2 cellular contexts compared by ENCODE assay signal in the genomic region with DNA sequence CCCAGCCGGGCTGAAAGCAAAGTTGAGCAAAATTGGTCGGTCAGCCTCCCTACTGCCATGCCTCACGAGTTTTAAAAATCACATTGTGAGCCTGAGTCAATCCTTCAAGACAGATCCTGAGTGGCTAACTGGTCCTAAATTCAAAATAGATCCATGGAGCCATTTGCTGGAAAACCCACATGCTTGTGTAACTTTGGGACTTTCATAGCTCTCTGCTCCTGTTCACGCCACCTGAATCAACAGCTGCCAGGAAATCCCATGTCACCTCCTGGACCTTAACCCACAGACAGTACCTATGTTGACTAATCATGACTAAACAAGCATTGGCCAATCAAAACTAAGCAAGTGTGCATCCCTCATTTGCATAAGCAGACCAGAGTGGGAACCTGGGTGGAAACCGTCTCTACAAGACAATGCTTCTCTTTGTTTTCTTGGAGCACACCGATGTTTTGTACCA.
TF ChIP-seq lines count a peak whose summit lies in the region.

No MANE protein-coding gene starts in this region.

TF ChIP-seq in K562, 482 proteins besides CTCF, POLR2A, EP300 and RAD21 (continued from another document):
- TF ChIP-seq, protein P1, sequence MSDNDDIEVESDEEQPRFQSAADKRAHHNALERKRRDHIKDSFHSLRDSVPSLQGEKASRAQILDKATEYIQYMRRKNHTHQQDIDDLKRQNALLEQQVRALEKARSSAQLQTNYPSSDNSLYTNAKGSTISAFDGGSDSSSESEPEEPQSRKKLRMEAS (CRISPR knock-in tag; IDR thresholded peaks at IDR 0.05), result no peak
- TF ChIP-seq ZZZ3 (IDR thresholded peaks at IDR 0.05) (no peak), PHTF2 (CRISPR knock-in tag; IDR thresholded peaks at IDR 0.05) (no peak)
- TF ChIP-seq, protein P2, sequence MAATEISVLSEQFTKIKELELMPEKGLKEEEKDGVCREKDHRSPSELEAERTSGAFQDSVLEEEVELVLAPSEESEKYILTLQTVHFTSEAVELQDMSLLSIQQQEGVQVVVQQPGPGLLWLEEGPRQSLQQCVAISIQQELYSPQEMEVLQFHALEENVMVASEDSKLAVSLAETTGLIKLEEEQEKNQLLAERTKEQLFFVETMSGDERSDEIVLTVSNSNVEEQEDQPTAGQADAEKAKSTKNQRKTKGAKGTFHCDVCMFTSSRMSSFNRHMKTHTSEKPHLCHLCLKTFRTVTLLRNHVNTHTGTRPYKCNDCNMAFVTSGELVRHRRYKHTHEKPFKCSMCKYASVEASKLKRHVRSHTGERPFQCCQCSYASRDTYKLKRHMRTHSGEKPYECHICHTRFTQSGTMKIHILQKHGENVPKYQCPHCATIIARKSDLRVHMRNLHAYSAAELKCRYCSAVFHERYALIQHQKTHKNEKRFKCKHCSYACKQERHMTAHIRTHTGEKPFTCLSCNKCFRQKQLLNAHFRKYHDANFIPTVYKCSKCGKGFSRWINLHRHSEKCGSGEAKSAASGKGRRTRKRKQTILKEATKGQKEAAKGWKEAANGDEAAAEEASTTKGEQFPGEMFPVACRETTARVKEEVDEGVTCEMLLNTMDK (IDR thresholded peaks at IDR 0.05; ENCODE audit: borderline replicate concordance, insufficient read depth, low read depth, low read length, poor library complexity, severe bottlenecking), result no peak

TF ChIP-seq in liver, 16 proteins besides CTCF, POLR2A, EP300 and RAD21 (continued from another document):
- TF ChIP-seq SP1 (IDR thresholded peaks at IDR 0.05) (peak; percentile 98), FOXA1 (IDR thresholded peaks at IDR 0.05) (peak; percentile 98), HNF4A (conservative IDR thresholded peaks at IDR 0.05) (peak; percentile 96 to 97), GABPA (IDR thresholded peaks at IDR 0.05 in 1 of 2, conservative IDR thresholded peaks at IDR 0.05 in 1 of 2) (peak in 1 of 2 donors; percentile 36), YY1 (IDR thresholded peaks at IDR 0.05) (peak; percentile 96), JUND (IDR thresholded peaks at IDR 0.05) (peak; percentile 71 to 93), FOXA2 (IDR thresholded peaks at IDR 0.05) (peak; percentile 99)
- TF ChIP-seq, protein P1 (IDR thresholded peaks at IDR 0.05), result peak; percentile 78
- TF ChIP-seq, protein P3, sequence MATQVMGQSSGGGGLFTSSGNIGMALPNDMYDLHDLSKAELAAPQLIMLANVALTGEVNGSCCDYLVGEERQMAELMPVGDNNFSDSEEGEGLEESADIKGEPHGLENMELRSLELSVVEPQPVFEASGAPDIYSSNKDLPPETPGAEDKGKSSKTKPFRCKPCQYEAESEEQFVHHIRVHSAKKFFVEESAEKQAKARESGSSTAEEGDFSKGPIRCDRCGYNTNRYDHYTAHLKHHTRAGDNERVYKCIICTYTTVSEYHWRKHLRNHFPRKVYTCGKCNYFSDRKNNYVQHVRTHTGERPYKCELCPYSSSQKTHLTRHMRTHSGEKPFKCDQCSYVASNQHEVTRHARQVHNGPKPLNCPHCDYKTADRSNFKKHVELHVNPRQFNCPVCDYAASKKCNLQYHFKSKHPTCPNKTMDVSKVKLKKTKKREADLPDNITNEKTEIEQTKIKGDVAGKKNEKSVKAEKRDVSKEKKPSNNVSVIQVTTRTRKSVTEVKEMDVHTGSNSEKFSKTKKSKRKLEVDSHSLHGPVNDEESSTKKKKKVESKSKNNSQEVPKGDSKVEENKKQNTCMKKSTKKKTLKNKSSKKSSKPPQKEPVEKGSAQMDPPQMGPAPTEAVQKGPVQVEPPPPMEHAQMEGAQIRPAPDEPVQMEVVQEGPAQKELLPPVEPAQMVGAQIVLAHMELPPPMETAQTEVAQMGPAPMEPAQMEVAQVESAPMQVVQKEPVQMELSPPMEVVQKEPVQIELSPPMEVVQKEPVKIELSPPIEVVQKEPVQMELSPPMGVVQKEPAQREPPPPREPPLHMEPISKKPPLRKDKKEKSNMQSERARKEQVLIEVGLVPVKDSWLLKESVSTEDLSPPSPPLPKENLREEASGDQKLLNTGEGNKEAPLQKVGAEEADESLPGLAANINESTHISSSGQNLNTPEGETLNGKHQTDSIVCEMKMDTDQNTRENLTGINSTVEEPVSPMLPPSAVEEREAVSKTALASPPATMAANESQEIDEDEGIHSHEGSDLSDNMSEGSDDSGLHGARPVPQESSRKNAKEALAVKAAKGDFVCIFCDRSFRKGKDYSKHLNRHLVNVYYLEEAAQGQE (IDR thresholded peaks at IDR 0.05), result peak; percentile 77
- TF ChIP-seq, protein P4, sequence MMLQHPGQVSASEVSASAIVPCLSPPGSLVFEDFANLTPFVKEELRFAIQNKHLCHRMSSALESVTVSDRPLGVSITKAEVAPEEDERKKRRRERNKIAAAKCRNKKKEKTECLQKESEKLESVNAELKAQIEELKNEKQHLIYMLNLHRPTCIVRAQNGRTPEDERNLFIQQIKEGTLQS (IDR thresholded peaks at IDR 0.05), result peak; percentile 78
